12 cellular contexts compared by ENCODE assay signal in the genomic region with DNA sequence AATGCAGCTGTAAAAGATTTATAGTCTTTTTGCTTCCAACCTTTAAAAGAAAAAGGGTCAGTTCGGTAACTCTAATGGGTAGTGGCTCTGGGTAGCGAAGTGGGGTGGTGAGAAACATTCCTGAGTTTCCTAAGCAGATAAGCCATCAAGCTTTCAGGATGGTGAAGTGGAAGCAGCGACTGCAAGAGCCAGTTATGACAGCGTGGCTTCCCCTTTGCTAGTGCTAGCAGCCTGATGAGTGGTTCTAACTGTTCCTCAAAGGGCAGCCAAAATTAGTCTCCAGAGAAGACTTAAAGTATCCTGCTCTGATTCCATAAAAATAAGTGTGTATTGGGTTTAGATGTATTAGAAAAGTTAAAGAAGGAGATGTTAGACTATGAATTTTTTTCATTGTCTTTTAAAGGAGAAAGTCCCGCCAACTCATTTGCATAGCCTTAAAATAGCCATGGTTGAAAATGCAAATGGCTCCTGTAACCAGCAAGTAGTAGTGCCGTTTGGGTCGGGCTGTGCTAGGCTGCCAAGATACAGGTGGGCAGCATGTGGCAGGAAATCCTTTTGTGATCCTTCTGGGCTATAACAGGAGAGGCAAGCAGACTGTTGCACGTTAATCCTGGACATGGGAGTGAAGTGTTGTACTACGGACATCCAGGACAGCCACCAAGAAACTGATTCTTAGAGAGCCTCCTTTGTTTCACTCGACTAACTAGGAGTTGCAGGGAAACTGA. TPM values are rescaled to one million over a fixed set of nuclear protein-coding genes. Genes with fewer than 3 reads are reported as not detected.
DNase-seq lines count a peak whose midpoint lies in the region; ATAC-seq and TF ChIP-seq lines count a peak whose summit lies in the region.
"Had no signal": no experiment of that assay in that cellular context is flagged by ENCODE, and none has a peak within 500 bp of the region (broad histone marks: within the 10 kb centered on the region; RNA-seq: fewer than 3 reads in every experiment).

No MANE protein-coding gene starts in this region.

- no peaks in the 10 kb centered on the region for H3K9me2 ChIP-seq in OCI-LY7 (ENCODE audit: insufficient read depth, low read length)

- H2AFZ ChIP-seq in OCI-LY7 (ENCODE audit: low read length) = peak overlapping the region; percentile 34; the same call in 1 of the 2 replicates

- H3K9me3 ChIP-seq in OCI-LY7 (ENCODE audit: low read length) = no peaks in the 10 kb centered on the region
- H3K9me3 ChIP-seq in CD8-positive, alpha-beta memory T cell (ENCODE audit: low read length) = no peaks in the 10 kb centered on the region
- H3K9me3 ChIP-seq: HAP-1, Peyer's patch had no signal

- peak overlapping the region; percentile 24 for H3K4me3 ChIP-seq in OCI-LY7 (ENCODE audit: low read depth, low read length, poor library complexity, severe bottlenecking)
- H3K4me3 ChIP-seq in CD8-positive, alpha-beta memory T cell (ENCODE audit: low read length) = no peak overlapping the region
- H3K4me3 ChIP-seq: HAP-1, Peyer's patch had no signal

- CTCF ChIA-PET in OCI-LY7 (lab: Charles Lee; ENCODE audit: unreplicated experiment) = no interaction called here
- CTCF ChIA-PET in CD8-positive, alpha-beta memory T cell (lab: Charles Lee) = no interaction called here

- no peaks in the 10 kb centered on the region for H3K36me3 ChIP-seq in OCI-LY7 (ENCODE audit: insufficient read depth, low read length)
- no peaks in the 10 kb centered on the region for H3K36me3 ChIP-seq in CD8-positive, alpha-beta memory T cell (ENCODE audit: insufficient read depth, low read length)
- H3K36me3 ChIP-seq: HAP-1, Peyer's patch had no signal

- no peaks in the 10 kb centered on the region for H4K20me1 ChIP-seq in OCI-LY7 (ENCODE audit: insufficient read depth, low read length)

- no peak for DNase-seq in Right ventricle myocardium superior
- no peak for DNase-seq in cardiac septum (ENCODE audit: low spot score)
- peak; percentile 43 for DNase-seq in OCI-LY7 (ENCODE audit: low spot score)
- no peak for DNase-seq in stimulated activated CD8-positive, alpha-beta memory T cell treated with anti-CD3 and anti-CD28 coated beads, Interleukin-4, amount 100 ng/mL, for 48 hours
- no peak for DNase-seq in T-helper 2 cell treated with Interferon-gamma antibody and Interleukin-4, amounts not matched to agents 5 μg/mL and 100 μg/mL, for 36 hours (ENCODE audit: low spot score)
- DNase-seq in CD8-positive, alpha-beta memory T cell = no peak
- DNase-seq in NCI-H226 = no peak
- DNase-seq: ACHN, erythroblast, Peyer's patch had no signal

- intact Hi-C loops in Right ventricle myocardium superior (cut with DNase I) = no loop called here
- intact Hi-C loops in cardiac septum (cut with DNase I) = no loop called here
- intact Hi-C loops in OCI-LY7 (cut with micrococcal nuclease; ENCODE audit: unreplicated experiment) = no loop called here

- peak overlapping the region; percentile 78 for H3K4me2 ChIP-seq in OCI-LY7 (ENCODE audit: low read length)

- H3K4me3 Mint-ChIP-seq in T-helper 2 cell treated with Interferon-gamma antibody and Interleukin-4, amounts not matched to agents 5 μg/mL and 100 μg/mL, for 36 hours = no peak overlapping the region
- no peak overlapping the region for H3K4me3 Mint-ChIP-seq in CD8-positive, alpha-beta memory T cell

- no peaks in the 10 kb centered on the region for H3K4me1 Mint-ChIP-seq in T-helper 2 cell treated with Interferon-gamma antibody and Interleukin-4, amounts not matched to agents 5 μg/mL and 100 μg/mL, for 36 hours (ENCODE audit: low read depth)
- H3K4me1 Mint-ChIP-seq in CD8-positive, alpha-beta memory T cell = no peaks in the 10 kb centered on the region

- peaks cover 7% of the 10 kb centered on the region for H3K27me3 ChIP-seq in CD8-positive, alpha-beta memory T cell (ENCODE audit: insufficient read depth, low read length, poor library complexity, severe bottlenecking)
- H3K27me3 ChIP-seq: Peyer's patch had no signal

- H3K4me1 ChIP-seq in OCI-LY7 (ENCODE audit: insufficient read depth, low read length, poor library complexity, severe bottlenecking) = peaks cover 11% of the 10 kb centered on the region
- H3K4me1 ChIP-seq in CD8-positive, alpha-beta memory T cell (ENCODE audit: insufficient read depth, low read length) = no peaks in the 10 kb centered on the region
- H3K4me1 ChIP-seq: Peyer's patch had no signal

- H3K79me2 ChIP-seq in OCI-LY7 (ENCODE audit: insufficient read depth, low read depth, low read length) = no peaks in the 10 kb centered on the region

- BruUV-seq in OCI-LY7 (replicated peaks; lab: Mats Ljungman, UMichigan) = no TSS peak

- H3K27me3 Mint-ChIP-seq in T-helper 2 cell treated with Interferon-gamma antibody and Interleukin-4, amounts not matched to agents 5 μg/mL and 100 μg/mL, for 36 hours (ENCODE audit: low read depth) = peaks cover 35% of the 10 kb centered on the region
- peaks cover 8 to 63% of the 10 kb centered on the region in 2 donors for H3K27me3 Mint-ChIP-seq in CD8-positive, alpha-beta memory T cell

- H3K27ac ChIP-seq in OCI-LY7 (ENCODE audit: low read depth, low read length, poor library complexity, severe bottlenecking) = no peak overlapping the region
- H3K27ac ChIP-seq in CD8-positive, alpha-beta memory T cell (ENCODE audit: low read depth, low read length) = no peak overlapping the region
- H3K27ac ChIP-seq: Peyer's patch had no signal

- no peaks in the 10 kb centered on the region for H3K9me3 Mint-ChIP-seq in T-helper 2 cell treated with Interferon-gamma antibody and Interleukin-4, amounts not matched to agents 5 μg/mL and 100 μg/mL, for 36 hours
- H3K9me3 Mint-ChIP-seq in CD8-positive, alpha-beta memory T cell = no peaks in the 10 kb centered on the region

- no peaks in the 10 kb centered on the region for H3K36me3 Mint-ChIP-seq in T-helper 2 cell treated with Interferon-gamma antibody and Interleukin-4, amounts not matched to agents 5 μg/mL and 100 μg/mL, for 36 hours (ENCODE audit: low read depth)
- H3K36me3 Mint-ChIP-seq in CD8-positive, alpha-beta memory T cell = no peaks in the 10 kb centered on the region

- no peak for TF ChIP-seq CTCF in OCI-LY7 (conservative IDR thresholded peaks at IDR 0.05; ENCODE audit: low read length)

- H3K27ac Mint-ChIP-seq in T-helper 2 cell treated with Interferon-gamma antibody and Interleukin-4, amounts not matched to agents 5 μg/mL and 100 μg/mL, for 36 hours = no peak overlapping the region
- no peak overlapping the region for H3K27ac Mint-ChIP-seq in CD8-positive, alpha-beta memory T cell

- POLR2A ChIA-PET in OCI-LY7 (lab: Charles Lee) = interaction anchor here (0.7 to 1.0 kb wide), 2 partner anchors 11 to 27 kb away, joined by 3 to 6 read pairs; no protein-coding TSS in a partner anchor
- POLR2A ChIA-PET in CD8-positive, alpha-beta memory T cell (lab: Charles Lee) = no interaction called here

- ATAC-seq in Right ventricle myocardium superior (ENCODE audit: poor library complexity) = peak; percentile 61
- peak; percentile 85 for ATAC-seq in HG03025 (IDR thresholded peaks at IDR 0.05; ENCODE audit: low FRiP score, unreplicated experiment)

RNA-seq across cellular contexts. Expression of gene ELOVL2, which starts 18.0 kb away (rescaled TPM):
- total RNA-seq in Right ventricle myocardium superior (1.1 TPM), cardiac septum (1.8 TPM), OCI-LY7 (2022) (not detected in 2 replicates)
- not detected in 2 replicates for total RNA-seq in OCI-LY7 (2014; rRNA removed; shearing (Covaris generic))
- not detected for total RNA-seq in CD8-positive, alpha-beta memory T cell
- polyA plus RNA-seq in CD8-positive, alpha-beta memory T cell = not detected
